In genomic region chr20:15328084-15328483, GRCh38 we compare ENCODE assay signal across 22 cellular contexts.
"Had no signal": no experiment of that assay in that cellular context is flagged by ENCODE, and none has a peak within 500 bp of the region (broad histone marks: within the 10 kb centered on the region; RNA-seq: fewer than 3 reads in every experiment).

No MANE protein-coding gene starts in this region.

- FAIRE-seq: RCC 7860 had no signal

- H3K27me3 ChIP-seq: SJSA1 had no signal

- DNase-seq: IMR-90, Karpas-422, KG1, MM.1S, NCI-H1092 treated with DMSO at 0.1 percent for 48 hours, NCI-H1436, NCI-H187, NCI-H2029, NCI-H2081 treated with DMSO at 0.1 percent for 48 hours, NCI-H2171, NCI-H226, NCI-H446, NCI-H510A, NCI-H524 treated with DMSO at 0.1 percent for 48 hours, NCI-H69, NCI-H774, Right ventricle myocardium superior, RPMI8226, SIG-M5 had no signal

- H3K9me3 ChIP-seq: SJSA1 had no signal

- H3K27ac ChIP-seq: SJSA1, SK-N-MC had no signal

- H3K4me1 ChIP-seq: SJSA1 had no signal

- H3K4me3 ChIP-seq: SJSA1, SK-N-MC had no signal

- H3K36me3 ChIP-seq: SJSA1 had no signal
